In the genomic region with DNA sequence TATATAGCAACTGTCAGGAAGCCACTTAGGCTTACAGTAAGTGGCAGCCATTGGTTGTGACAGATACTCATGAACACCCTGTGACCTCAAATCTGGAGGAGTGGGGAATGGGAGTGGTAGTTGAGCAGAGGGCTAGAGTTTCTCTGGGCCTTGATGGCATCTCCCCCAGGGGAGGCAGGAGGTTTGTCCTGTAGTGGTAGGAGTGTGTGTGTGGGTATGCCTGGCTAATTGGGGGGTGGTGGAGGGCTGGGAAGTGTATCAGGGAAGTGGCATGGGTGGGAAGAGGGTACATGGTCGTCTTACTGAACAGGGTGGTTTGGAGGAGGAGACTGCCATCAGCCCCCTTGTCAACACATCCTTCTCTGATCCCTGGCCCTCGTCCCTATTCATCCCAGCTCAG, we compare ENCODE assay signal across 21 cellular contexts.
"Had no signal": no experiment of that assay in that cellular context is flagged by ENCODE, and none has a peak within 500 bp of the region (broad histone marks: within the 10 kb centered on the region; RNA-seq: fewer than 3 reads in every experiment).

No MANE protein-coding gene starts in this region.

- FAIRE-seq: small intestine had no signal

- DNase-seq: natural killer cell; occipital lobe; right cardiac atrium; sigmoid colon; small intestine; stimulated activated CD4-positive, alpha-beta T cell treated with anti-CD3 and anti-CD28 coated beads, Interleukin-15, amount 100 ng/mL, for 24 hours; stimulated activated CD4-positive, alpha-beta T cell treated with anti-CD3 and anti-CD28 coated beads, Interleukin-2, amount 100 ng/mL, for 24 hours; stimulated activated CD4-positive, alpha-beta T cell treated with anti-CD3 and anti-CD28 coated beads, Interleukin-2, amount 100 ng/mL, for 48 hours; stimulated activated CD4-positive, alpha-beta T cell treated with anti-CD3 and anti-CD28 coated beads, Interleukin-4, amount 100 ng/mL, for 24 hours; stimulated activated naive B cell treated with anti-CD40 and anti-IgM and Interleukin-4, amounts not matched to agents 10 μg/mL and 1 μg/mL and 100 μg/mL, for 72 hours; stimulated activated naive CD8-positive, alpha-beta T cell treated with anti-CD3 and anti-CD28 coated beads, Interleukin-15, amount 100 ng/mL, for 72 hours; stimulated activated naive CD8-positive, alpha-beta T cell treated with anti-CD3 and anti-CD28 coated beads, Interleukin-15, Interleukin-2, amounts not matched to agents 100 U/mL and 50 U/mL, for 24 hours; substantia nigra; testis; tibial artery; transverse colon; upper lobe of right lung; uterus had no signal

- ATAC-seq: natural killer cell; psoas muscle; right cardiac atrium; right lobe of liver; stimulated activated effector memory CD8-positive, alpha-beta T cell treated with anti-CD3 and anti-CD28 coated beads, Interleukin-12 subunit alpha, Interleukin-12 subunit beta, amount 100 ng/mL, for 72 hours; stimulated activated naive B cell treated with anti-CD40 and anti-IgM and Interleukin-4, amounts not matched to agents 10 μg/mL and 1 μg/mL and 100 μg/mL, for 72 hours; stimulated activated naive CD8-positive, alpha-beta T cell treated with anti-CD3 and anti-CD28 coated beads, Interleukin-15, amount 100 ng/mL, for 72 hours; stimulated activated naive CD8-positive, alpha-beta T cell treated with anti-CD3 and anti-CD28 coated beads, Interleukin-15, Interleukin-2, amounts not matched to agents 100 U/mL and 50 U/mL, for 24 hours; upper lobe of right lung had no signal
